Comparison of ENCODE assay signal across 2 cellular contexts in the genomic region with DNA sequence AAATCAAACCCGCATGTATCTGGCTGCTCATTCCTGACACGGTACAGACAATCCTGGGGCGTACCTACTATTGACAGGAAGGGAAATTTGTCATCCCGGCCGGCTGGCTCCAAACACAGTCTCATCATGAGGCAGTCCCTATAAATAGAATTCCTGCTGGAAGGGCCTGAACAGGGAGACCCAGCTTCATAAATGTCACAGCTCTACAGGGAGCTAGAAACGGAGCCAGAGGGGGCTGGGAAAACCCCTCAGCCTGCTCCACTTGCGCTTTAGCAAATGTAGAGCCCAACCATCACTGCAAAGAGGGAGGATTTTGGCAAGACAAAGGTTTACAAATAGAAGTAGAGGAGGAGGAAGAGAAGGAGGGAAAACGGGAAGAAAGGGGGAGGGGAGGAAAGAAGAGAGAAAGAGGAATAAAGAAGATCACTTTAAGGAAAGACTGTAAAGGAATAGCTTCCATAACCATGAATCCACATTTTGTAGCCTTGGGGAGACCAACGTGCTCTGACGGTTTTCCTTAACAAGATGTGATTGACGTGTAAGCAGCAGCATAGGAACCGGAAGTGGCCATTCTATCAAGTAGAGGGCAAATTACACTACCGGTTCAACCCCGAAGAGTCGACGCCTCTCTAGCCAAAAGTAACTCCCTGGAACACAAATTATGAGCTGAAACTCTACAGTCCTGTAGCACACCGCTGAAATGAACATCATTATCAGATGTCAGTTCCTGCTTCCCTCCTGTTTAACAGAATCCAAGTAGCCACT.
TF ChIP-seq lines count a peak whose summit lies in the region.

No MANE protein-coding gene starts in this region.

TF ChIP-seq in GM23338, 12 proteins besides CTCF, POLR2A, EP300 and RAD21 (continues in another document):
- TF ChIP-seq ZNF331 (CRISPR knock-in tag; IDR thresholded peaks at IDR 0.05; ENCODE audit: low read depth) (no peak), JUNB (IDR thresholded peaks at IDR 0.05; ENCODE audit: unreplicated experiment) (no peak), POLR2AphosphoS5 (IDR thresholded peaks at IDR 0.05; ENCODE audit: low read depth) (no peak), CREB1 (CRISPR knock-in tag; IDR thresholded peaks at IDR 0.05; ENCODE audit: low read depth) (no peak), ZNF114 (CRISPR knock-in tag; IDR thresholded peaks at IDR 0.05) (no peak)
- TF ChIP-seq, protein P1, sequence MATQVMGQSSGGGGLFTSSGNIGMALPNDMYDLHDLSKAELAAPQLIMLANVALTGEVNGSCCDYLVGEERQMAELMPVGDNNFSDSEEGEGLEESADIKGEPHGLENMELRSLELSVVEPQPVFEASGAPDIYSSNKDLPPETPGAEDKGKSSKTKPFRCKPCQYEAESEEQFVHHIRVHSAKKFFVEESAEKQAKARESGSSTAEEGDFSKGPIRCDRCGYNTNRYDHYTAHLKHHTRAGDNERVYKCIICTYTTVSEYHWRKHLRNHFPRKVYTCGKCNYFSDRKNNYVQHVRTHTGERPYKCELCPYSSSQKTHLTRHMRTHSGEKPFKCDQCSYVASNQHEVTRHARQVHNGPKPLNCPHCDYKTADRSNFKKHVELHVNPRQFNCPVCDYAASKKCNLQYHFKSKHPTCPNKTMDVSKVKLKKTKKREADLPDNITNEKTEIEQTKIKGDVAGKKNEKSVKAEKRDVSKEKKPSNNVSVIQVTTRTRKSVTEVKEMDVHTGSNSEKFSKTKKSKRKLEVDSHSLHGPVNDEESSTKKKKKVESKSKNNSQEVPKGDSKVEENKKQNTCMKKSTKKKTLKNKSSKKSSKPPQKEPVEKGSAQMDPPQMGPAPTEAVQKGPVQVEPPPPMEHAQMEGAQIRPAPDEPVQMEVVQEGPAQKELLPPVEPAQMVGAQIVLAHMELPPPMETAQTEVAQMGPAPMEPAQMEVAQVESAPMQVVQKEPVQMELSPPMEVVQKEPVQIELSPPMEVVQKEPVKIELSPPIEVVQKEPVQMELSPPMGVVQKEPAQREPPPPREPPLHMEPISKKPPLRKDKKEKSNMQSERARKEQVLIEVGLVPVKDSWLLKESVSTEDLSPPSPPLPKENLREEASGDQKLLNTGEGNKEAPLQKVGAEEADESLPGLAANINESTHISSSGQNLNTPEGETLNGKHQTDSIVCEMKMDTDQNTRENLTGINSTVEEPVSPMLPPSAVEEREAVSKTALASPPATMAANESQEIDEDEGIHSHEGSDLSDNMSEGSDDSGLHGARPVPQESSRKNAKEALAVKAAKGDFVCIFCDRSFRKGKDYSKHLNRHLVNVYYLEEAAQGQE (IDR thresholded peaks at IDR 0.05; ENCODE audit: unreplicated experiment) = no peak
- TF ChIP-seq, protein P2, sequence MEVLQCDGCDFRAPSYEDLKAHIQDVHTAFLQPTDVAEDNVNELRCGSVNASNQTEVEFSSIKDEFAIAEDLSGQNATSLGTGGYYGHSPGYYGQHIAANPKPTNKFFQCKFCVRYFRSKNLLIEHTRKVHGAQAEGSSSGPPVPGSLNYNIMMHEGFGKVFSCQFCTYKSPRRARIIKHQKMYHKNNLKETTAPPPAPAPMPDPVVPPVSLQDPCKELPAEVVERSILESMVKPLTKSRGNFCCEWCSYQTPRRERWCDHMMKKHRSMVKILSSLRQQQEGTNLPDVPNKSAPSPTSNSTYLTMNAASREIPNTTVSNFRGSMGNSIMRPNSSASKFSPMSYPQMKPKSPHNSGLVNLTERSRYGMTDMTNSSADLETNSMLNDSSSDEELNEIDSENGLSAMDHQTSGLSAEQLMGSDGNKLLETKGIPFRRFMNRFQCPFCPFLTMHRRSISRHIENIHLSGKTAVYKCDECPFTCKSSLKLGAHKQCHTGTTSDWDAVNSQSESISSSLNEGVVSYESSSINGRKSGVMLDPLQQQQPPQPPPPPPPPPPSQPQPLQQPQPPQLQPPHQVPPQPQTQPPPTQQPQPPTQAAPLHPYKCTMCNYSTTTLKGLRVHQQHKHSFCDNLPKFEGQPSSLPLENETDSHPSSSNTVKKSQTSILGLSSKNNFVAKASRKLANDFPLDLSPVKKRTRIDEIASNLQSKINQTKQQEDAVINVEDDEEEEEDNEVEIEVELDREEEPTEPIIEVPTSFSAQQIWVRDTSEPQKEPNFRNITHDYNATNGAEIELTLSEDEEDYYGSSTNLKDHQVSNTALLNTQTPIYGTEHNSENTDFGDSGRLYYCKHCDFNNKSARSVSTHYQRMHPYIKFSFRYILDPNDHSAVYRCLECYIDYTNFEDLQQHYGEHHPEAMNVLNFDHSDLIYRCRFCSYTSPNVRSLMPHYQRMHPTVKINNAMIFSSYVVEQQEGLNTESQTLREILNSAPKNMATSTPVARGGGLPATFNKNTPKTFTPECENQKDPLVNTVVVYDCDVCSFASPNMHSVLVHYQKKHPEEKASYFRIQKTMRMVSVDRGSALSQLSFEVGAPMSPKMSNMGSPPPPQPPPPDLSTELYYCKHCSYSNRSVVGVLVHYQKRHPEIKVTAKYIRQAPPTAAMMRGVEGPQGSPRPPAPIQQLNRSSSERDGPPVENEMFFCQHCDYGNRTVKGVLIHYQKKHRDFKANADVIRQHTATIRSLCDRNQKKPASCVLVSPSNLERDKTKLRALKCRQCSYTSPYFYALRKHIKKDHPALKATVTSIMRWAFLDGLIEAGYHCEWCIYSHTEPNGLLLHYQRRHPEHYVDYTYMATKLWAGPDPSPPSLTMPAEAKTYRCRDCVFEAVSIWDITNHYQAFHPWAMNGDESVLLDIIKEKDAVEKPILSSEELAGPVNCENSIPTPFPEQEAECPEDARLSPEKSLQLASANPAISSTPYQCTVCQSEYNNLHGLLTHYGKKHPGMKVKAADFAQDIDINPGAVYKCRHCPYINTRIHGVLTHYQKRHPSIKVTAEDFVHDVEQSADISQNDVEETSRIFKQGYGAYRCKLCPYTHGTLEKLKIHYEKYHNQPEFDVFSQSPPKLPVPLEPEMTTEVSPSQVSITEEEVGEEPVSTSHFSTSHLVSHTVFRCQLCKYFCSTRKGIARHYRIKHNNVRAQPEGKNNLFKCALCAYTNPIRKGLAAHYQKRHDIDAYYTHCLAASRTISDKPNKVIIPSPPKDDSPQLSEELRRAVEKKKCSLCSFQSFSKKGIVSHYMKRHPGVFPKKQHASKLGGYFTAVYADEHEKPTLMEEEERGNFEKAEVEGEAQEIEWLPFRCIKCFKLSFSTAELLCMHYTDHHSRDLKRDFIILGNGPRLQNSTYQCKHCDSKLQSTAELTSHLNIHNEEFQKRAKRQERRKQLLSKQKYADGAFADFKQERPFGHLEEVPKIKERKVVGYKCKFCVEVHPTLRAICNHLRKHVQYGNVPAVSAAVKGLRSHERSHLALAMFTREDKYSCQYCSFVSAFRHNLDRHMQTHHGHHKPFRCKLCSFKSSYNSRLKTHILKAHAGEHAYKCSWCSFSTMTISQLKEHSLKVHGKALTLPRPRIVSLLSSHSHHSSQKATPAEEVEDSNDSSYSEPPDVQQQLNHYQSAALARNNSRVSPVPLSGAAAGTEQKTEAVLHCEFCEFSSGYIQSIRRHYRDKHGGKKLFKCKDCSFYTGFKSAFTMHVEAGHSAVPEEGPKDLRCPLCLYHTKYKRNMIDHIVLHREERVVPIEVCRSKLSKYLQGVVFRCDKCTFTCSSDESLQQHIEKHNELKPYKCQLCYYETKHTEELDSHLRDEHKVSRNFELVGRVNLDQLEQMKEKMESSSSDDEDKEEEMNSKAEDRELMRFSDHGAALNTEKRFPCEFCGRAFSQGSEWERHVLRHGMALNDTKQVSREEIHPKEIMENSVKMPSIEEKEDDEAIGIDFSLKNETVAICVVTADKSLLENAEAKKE (CRISPR knock-in tag; IDR thresholded peaks at IDR 0.05) = no peak
- TF ChIP-seq, protein P3, sequence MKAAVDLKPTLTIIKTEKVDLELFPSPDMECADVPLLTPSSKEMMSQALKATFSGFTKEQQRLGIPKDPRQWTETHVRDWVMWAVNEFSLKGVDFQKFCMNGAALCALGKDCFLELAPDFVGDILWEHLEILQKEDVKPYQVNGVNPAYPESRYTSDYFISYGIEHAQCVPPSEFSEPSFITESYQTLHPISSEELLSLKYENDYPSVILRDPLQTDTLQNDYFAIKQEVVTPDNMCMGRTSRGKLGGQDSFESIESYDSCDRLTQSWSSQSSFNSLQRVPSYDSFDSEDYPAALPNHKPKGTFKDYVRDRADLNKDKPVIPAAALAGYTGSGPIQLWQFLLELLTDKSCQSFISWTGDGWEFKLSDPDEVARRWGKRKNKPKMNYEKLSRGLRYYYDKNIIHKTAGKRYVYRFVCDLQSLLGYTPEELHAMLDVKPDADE (IDR thresholded peaks at IDR 0.05) = no peak

TF ChIP-seq in GM12878, 131 proteins besides CTCF, POLR2A, EP300 and RAD21:
- TF ChIP-seq SMAD1 (IDR thresholded peaks at IDR 0.05; ENCODE audit: low read depth, partially characterized antibody) (no peak), IKZF1 (conservative IDR thresholded peaks at IDR 0.05) (0 out of 2 replicates have a peak, but pooled peaks have one; percentile 8)
